ENCODE assay signal across 8 cellular contexts in genomic region chr22:49979587-49980264, GRCh38. TPM values are rescaled to one million over a fixed set of nuclear protein-coding genes. Genes with fewer than 3 reads are reported as not detected.
DNase-seq lines count a peak whose midpoint lies in the region; FAIRE-seq and TF ChIP-seq lines count a peak whose summit lies in the region.

No MANE protein-coding gene starts in this region.

- no peak overlapping the region for H2AK5ac ChIP-seq in H1 (ENCODE audit: low read depth, low read length)
- H2AK5ac ChIP-seq in trophoblast cell (ENCODE audit: low read length): no peak overlapping the region

- H3K18ac ChIP-seq in H1 (ENCODE audit: extremely low read depth, low read length): no peak overlapping the region
- H3K18ac ChIP-seq in trophoblast cell (ENCODE audit: low read length): no peak overlapping the region

- H3K27me3 ChIP-seq in H1 (replicated peaks in 1 of 4; ENCODE audit: control insufficient read depth in 3 of 4, extremely low read depth in 1 of 4, insufficient read depth in 3 of 4, low read length in 3 of 4) (peaks cover 4 to 18% (median 13%) of the 10 kb centered on the region in 4 experiments), trophoblast cell (ENCODE audit: insufficient read depth, low read length) (peaks cover 10% of the 10 kb centered on the region)

- peaks cover 0 to 5% of the 10 kb centered on the region in 2 experiments for H4K20me1 ChIP-seq in H1 (replicated peaks in 1 of 2; ENCODE audit: control insufficient read depth in 1 of 2, insufficient read depth in 2 of 2, low read length in 2 of 2)

- H3K4ac ChIP-seq in H1 (replicated peaks; ENCODE audit: insufficient read length, low read depth, low read length) (no peak overlapping the region), trophoblast cell (ENCODE audit: low read depth, low read length) (no peak overlapping the region)

- H4K5ac ChIP-seq in H1 (ENCODE audit: insufficient read length, low read depth, low read length): no peak overlapping the region

- peak; percentile 33 to 55; a peak in 3 of 4 replicates for TF ChIP-seq RAD21 in H1 (IDR thresholded peaks at IDR 0.05 in 1 of 2, conservative IDR thresholded peaks at IDR 0.05 in 1 of 2; ENCODE audit: low read depth in 2 of 2, low read length in 2 of 2)

- no peak overlapping the region for H2BK15ac ChIP-seq in H1 (ENCODE audit: low read length)

- H3K36me3 ChIP-seq in H1 (ENCODE audit: control insufficient read depth in 2 of 4, insufficient read depth in 4 of 4, low read length in 3 of 4) (no peaks in the 10 kb centered on the region; a peak in 1 of 8 replicates), trophoblast cell (ENCODE audit: control insufficient read depth in 1 of 2, insufficient read depth in 2 of 2, low read length in 2 of 2) (no peaks in the 10 kb centered on the region)

- POLR2A ChIA-PET in H1 (lab: Charles Lee; ENCODE audit: partially characterized antibody): interaction anchor here (0.7 kb wide), 1 partner anchor 132 kb away, joined by 3 read pairs; no protein-coding TSS in a partner anchor

- H2BK120ac ChIP-seq in H1 (replicated peaks; ENCODE audit: low read depth, low read length): no peak overlapping the region
- H2BK120ac ChIP-seq in trophoblast cell (ENCODE audit: insufficient read depth, low read length, poor library complexity): no peak overlapping the region

- no peak overlapping the region for H3K23ac ChIP-seq in H1 (ENCODE audit: insufficient read length)
- no peak overlapping the region for H3K23ac ChIP-seq in trophoblast cell (ENCODE audit: low read length)

- no peaks in the 10 kb centered on the region for H3K79me2 ChIP-seq in H1 (ENCODE audit: control insufficient read depth in 1 of 2, insufficient read depth in 2 of 2, low read length in 2 of 2)
- no peaks in the 10 kb centered on the region for H3K79me2 ChIP-seq in trophoblast cell (ENCODE audit: control insufficient read depth, insufficient read depth, low read length, poor library complexity)

- H3K14ac ChIP-seq in H1 (ENCODE audit: insufficient read length) (no peak overlapping the region), trophoblast cell (ENCODE audit: low read length) (no peak overlapping the region)

- no peak overlapping the region for H3K4me3 ChIP-seq in H1 (ENCODE audit: extremely low read depth in 1 of 4, insufficient read depth in 2 of 4, low read depth in 3 of 4, low read length in 4 of 4)
- no peak overlapping the region for H3K4me3 ChIP-seq in trophoblast cell (ENCODE audit: low read depth, low read length)

- in situ Hi-C loops in G401 (cut with HindIII; ENCODE audit: low sequenced_read_pairs): no loop called here

- no peak overlapping the region for H4K12ac ChIP-seq in trophoblast cell (ENCODE audit: low read depth, low read length)

- H3K79me1 ChIP-seq in H1 (ENCODE audit: low read depth, low read length) (peaks cover 3% of the 10 kb centered on the region), trophoblast cell (ENCODE audit: low read length) (no peaks in the 10 kb centered on the region)

- H3K56ac ChIP-seq in H1 (replicated peaks; ENCODE audit: insufficient read length, low read depth, low read length): no peak overlapping the region

- H3K27ac ChIP-seq in H1 (ENCODE audit: low read depth, low read length): no peak overlapping the region
- H3K27ac ChIP-seq in trophoblast cell (ENCODE audit: low read depth, low read length): no peak overlapping the region

- H2BK12ac ChIP-seq in H1 (ENCODE audit: low read depth, low read length): no peak overlapping the region
- no peak overlapping the region for H2BK12ac ChIP-seq in trophoblast cell (ENCODE audit: low read length)

- peak; percentile 33 for DNase-seq in AG08395 (ENCODE audit: low spot score)
- no peak for DNase-seq in GM12891 (ENCODE audit: insufficient read length, low spot score)
- peak; percentile 28 for DNase-seq in SHP77 treated with DMSO at 0.1 percent for 48 hours (lab: John Stamatoyannopoulos, UW)
- peak in 1 of 2 experiments; percentile 57 for DNase-seq in H1 (ENCODE audit: low read depth in 1 of 2, low spot score in 2 of 2)
- DNase-seq in trophoblast cell: peak; percentile 42 to 76
- DNase-seq in NCI-H2196 treated with DMSO at 0.1 percent for 48 hours (lab: John Stamatoyannopoulos, UW; ENCODE audit: unreplicated experiment): no peak
- no peak for DNase-seq in G401 (ENCODE audit: low spot score)
- no peak for DNase-seq in glomerular visceral epithelial cell (ENCODE audit: extremely low spot score)

- H3K4me1 ChIP-seq in H1 (replicated peaks in 1 of 4; ENCODE audit: control insufficient read depth in 3 of 4, insufficient read depth in 4 of 4, low read length in 3 of 4) (peaks cover 0 to 4% (median 0%) of the 10 kb centered on the region in 4 experiments; a peak in 1 of 7 replicates), trophoblast cell (ENCODE audit: control insufficient read depth in 1 of 2, insufficient read depth in 2 of 2, low read length in 2 of 2) (peaks cover 3 to 4% of the 10 kb centered on the region in 2 experiments)

- CTCF ChIA-PET in H1 (lab: Charles Lee; ENCODE audit: partially characterized antibody): interaction anchor here (0.8 to 8.1 kb wide), 17 partner anchors 9 to 212 kb away, joined by 3 to 83 read pairs (median 4); no protein-coding TSS in a partner anchor

- H3K9me3 ChIP-seq in H1 (ENCODE audit: insufficient read depth in 2 of 2, low read depth in 1 of 2, low read length in 1 of 2) (no peaks in the 10 kb centered on the region), trophoblast cell (ENCODE audit: insufficient read depth, low read depth, low read length) (peaks cover 9% of the 10 kb centered on the region)

- H3K23me2 ChIP-seq in H1 (ENCODE audit: low read depth, low read length): peaks cover 9% of the 10 kb centered on the region; the same call in 1 of the 2 replicates

- no peak overlapping the region for H3K9ac ChIP-seq in H1 (replicated peaks in 1 of 4; ENCODE audit: extremely low read depth in 1 of 4, low read depth in 3 of 4, low read length in 3 of 4)
- H3K9ac ChIP-seq in trophoblast cell (ENCODE audit: low read length): no peak overlapping the region

- TF ChIP-seq POLR2A in GM12891 (IDR thresholded peaks at IDR 0.05; ENCODE audit: low read depth, low read length): no peak
- no peak for TF ChIP-seq POLR2A in H1 (IDR thresholded peaks at IDR 0.05; ENCODE audit: control extremely low read depth in 1 of 2, low read depth in 2 of 2, low read length in 2 of 2)

- peak; percentile 41 for FAIRE-seq in GM12891 (lab: Jason Lieb, UNC)
- FAIRE-seq in H1 (lab: Jason Lieb, UNC): peak; percentile 91

- no peak overlapping the region for H4K91ac ChIP-seq in H1 (replicated peaks; ENCODE audit: insufficient read length, low read length)
- H4K91ac ChIP-seq in trophoblast cell (ENCODE audit: low read depth, low read length): no peak overlapping the region

- H2BK5ac ChIP-seq in H1 (ENCODE audit: low read depth, low read length) (no peak overlapping the region), trophoblast cell (ENCODE audit: low read depth, low read length, poor library complexity) (no peak overlapping the region)

- H2AFZ ChIP-seq in H1 (ENCODE audit: low read length): no peak overlapping the region
- no peak overlapping the region for H2AFZ ChIP-seq in trophoblast cell (ENCODE audit: insufficient read depth, low read length, poor library complexity)

- H4K8ac ChIP-seq in H1 (ENCODE audit: extremely low read depth, insufficient read depth, low read length) (no peak overlapping the region), trophoblast cell (ENCODE audit: low read depth, low read length) (no peak overlapping the region)

- H2BK20ac ChIP-seq in H1 (ENCODE audit: low read length): no peak overlapping the region

- TF ChIP-seq CTCF in H1 (IDR thresholded peaks at IDR 0.05; ENCODE audit: control extremely low read depth in 1 of 3, insufficient read depth in 1 of 3, low read depth in 1 of 3, low read length in 3 of 3): peak; percentile 47 to 90 (median 57)

- WGBS in H1 (ENCODE audit: extremely low coverage in 1 of 2, insufficient coverage in 1 of 2, insufficient read length in 1 of 2, insufficient replicate concordance in 2 of 2, low coverage in 1 of 2, low lambda C conversion rate in 2 of 2, missing lambda C conversion rate in 1 of 2), 2 experiments: 58% methylated on average over 7 of the region's 7 CpGs; no CpG with 5 or more reads in 1 of the 2 experiments
- no CpG with 5 or more reads among the region's 7 CpGs for WGBS in trophoblast cell (ENCODE audit: extremely low coverage, insufficient coverage, insufficient read length)

- no peak overlapping the region for H3K4me2 ChIP-seq in H1 (ENCODE audit: insufficient read depth in 1 of 2, low read depth in 2 of 2, low read length in 2 of 2)
- no peak overlapping the region for H3K4me2 ChIP-seq in trophoblast cell (ENCODE audit: low read length)

- no peak for TF ChIP-seq EP300 in H1 (IDR thresholded peaks at IDR 0.05; ENCODE audit: borderline replicate concordance in 1 of 2, low read depth in 2 of 2, low read length in 2 of 2)

TF ChIP-seq in GM12891, 5 proteins besides CTCF, POLR2A, EP300 and RAD21 (continues in another document):
- no peak for TF ChIP-seq PAX5 (IDR thresholded peaks at IDR 0.05; ENCODE audit: insufficient read depth, low read length, severe bottlenecking)

RNA-seq across cellular contexts. Expression of gene PIM3, which starts 19.2 kb away (rescaled TPM):
- 34.2 TPM for polyA plus RNA-seq in GM12891 (2012; ENCODE audit: low read depth, missing spikeins)
- 30.0 and 31.2 TPM in 2 replicates for total RNA-seq in H1 (2021; fragmentation: NEBNext Ultra II Directional; extraction: Animal tissue kit (Norgen Biotek cat#: 25700))
- polyA plus RNA-seq in H1 (2011; rRNA removed): 22.6 and 40.2 TPM in 2 replicates
- 20.5 TPM for polyA plus RNA-seq in H1 (2011; cell fraction: cytosol; rRNA removed)
- polyA plus RNA-seq in H1 (2011; cell fraction: nucleus; rRNA removed): 43.4 TPM
- 16.0 to 28.8 TPM (median 24.5 TPM) in 4 replicates for polyA plus RNA-seq in H1 (2012, experiment 1 of 2)
- 23.8 TPM for polyA plus RNA-seq in H1 (2012, experiment 2 of 2)
- 20.9 TPM for polyA plus RNA-seq in H1 (2013, experiment 1 of 2)
- polyA plus RNA-seq in H1 (2013, experiment 2 of 2): 21.1 TPM
- 3.8 and 3.9 TPM in 2 replicates for polyA minus RNA-seq in H1 (2011; rRNA and poly(A)+ RNA removed)
- polyA minus RNA-seq in H1 (2011; cell fraction: cytosol; rRNA and poly(A)+ RNA removed): 17.7 TPM
- polyA minus RNA-seq in H1 (2011; cell fraction: nucleus; rRNA and poly(A)+ RNA removed): 20.5 TPM
- polyA plus RNA-seq in trophoblast cell (2013): 66.6 and 72.8 TPM in 2 replicates
- total RNA-seq in G401 (2014; rRNA removed; shearing (Covaris generic)): 106 and 157 TPM in 2 replicates

RNA-seq across cellular contexts. Expression of gene IL17REL, which starts 32.8 kb away (rescaled TPM):
- 0.05 TPM for polyA plus RNA-seq in GM12891 (2012; ENCODE audit: low read depth, missing spikeins)
- total RNA-seq in H1 (2021; fragmentation: NEBNext Ultra II Directional; extraction: Animal tissue kit (Norgen Biotek cat#: 25700)): 0.08 and 0.20 TPM in 2 replicates
- 0.15 and 0.17 TPM in 2 replicates for polyA plus RNA-seq in H1 (2011; rRNA removed)
- polyA plus RNA-seq in H1 (2011; cell fraction: cytosol; rRNA removed): 0.18 TPM
- 0.63 TPM for polyA plus RNA-seq in H1 (2011; cell fraction: nucleus; rRNA removed)
- polyA plus RNA-seq in H1 (2012, experiment 1 of 2): 0.10 to 0.20 TPM (median 0.13 TPM) in 4 replicates
- not detected for polyA plus RNA-seq in H1 (2012, experiment 2 of 2)
- 0.04 TPM for polyA plus RNA-seq in H1 (2013, experiment 1 of 2)
- 0.02 TPM for polyA plus RNA-seq in H1 (2013, experiment 2 of 2)
- polyA minus RNA-seq in H1 (2011; rRNA and poly(A)+ RNA removed): 0.06 and 0.12 TPM in 2 replicates
- polyA minus RNA-seq in H1 (2011; cell fraction: cytosol; rRNA and poly(A)+ RNA removed): 0.29 TPM
- polyA minus RNA-seq in H1 (2011; cell fraction: nucleus; rRNA and poly(A)+ RNA removed): 0.90 TPM
- 0.01 TPM in 1 of 2 replicates, not detected in the other for polyA plus RNA-seq in trophoblast cell (2013)
- not detected in 2 replicates for total RNA-seq in G401 (2014; rRNA removed; shearing (Covaris generic))

Comparison
In these comparisons a context has a peak if more than half of its experiments do, and no peak if none do; other contexts are left out.
1. DNase-seq: peak in AG08395 (single experiment), SHP77 treated with DMSO at 0.1 percent for 48 hours (single experiment) and trophoblast cell (2 of 2); none in GM12891 (single experiment), NCI-H2196 treated with DMSO at 0.1 percent for 48 hours (single experiment), G401 (single experiment) and glomerular visceral epithelial cell (single experiment).